Comparison of ENCODE assay signal across 8 cellular contexts in the genomic region with DNA sequence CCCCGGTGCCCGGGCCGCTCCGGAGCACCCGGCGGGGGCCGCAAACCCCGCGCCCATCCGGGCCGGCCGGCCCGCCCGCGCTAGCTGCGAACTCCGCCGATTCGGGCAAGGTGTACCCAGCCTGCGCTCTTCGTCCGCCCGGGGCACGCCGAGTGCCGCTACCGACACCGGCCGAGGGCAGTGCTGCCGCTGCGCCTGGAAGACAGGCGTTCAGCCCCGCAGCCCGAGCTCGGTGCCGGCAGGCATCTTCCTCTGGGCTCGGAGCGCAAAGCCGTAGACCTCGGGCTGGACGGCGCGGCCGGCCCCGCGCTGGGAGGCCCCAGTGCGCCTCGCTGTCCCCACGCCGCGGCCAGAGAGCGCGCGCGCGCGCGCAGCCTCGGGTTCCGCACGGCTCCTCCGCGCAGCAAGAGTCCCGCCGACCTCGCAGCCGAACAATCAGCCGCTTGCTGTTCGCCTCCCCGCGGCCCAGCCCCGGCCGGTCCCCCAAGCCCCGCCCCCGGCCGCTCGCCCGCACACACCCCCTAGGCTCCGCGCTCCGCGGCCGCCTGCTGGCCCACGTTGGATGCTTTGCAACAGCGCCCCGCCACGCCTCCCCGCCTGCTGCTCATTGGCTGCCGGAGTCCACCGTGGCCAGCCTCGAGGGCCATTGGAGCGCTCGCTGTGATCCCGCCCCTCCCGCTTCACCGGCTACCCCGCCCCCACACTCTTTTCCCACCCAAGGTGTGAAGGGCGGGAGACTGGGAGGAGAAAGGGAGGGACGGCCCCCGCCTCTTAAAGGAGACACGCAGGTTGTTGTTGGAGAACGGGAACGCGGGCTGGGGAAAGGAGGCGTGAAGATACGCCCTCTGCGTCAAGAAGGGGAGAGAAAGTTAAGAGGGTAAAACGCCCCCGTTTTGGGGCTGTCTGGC. TPM values are rescaled to one million over a fixed set of nuclear protein-coding genes. Genes with fewer than 3 reads are reported as not detected.
DNase-seq lines count a peak whose midpoint lies in the region; ATAC-seq and TF ChIP-seq lines count a peak whose summit lies in the region.

Gene LRIG1 (minus strand): TSS at position 448 of the 908 bp plus-strand sequence. CDS start 615 bp downstream, outside the sequence.

- DNase-seq in NCI-H69 (lab: John Stamatoyannopoulos, UW) (peak; percentile 98), dermis blood vessel endothelial cell (peak; percentile 99)
- peak; percentile 99 for DNase-seq in activated CD4-positive, alpha-beta T cell treated with anti-CD3 and anti-CD28 coated beads, Interleukin-2, amount 50 U/mL, for 48 hours
- peak; percentile 99 for DNase-seq in stimulated activated CD4-positive, alpha-beta T cell treated with anti-CD3 and anti-CD28 coated beads, Interleukin-4, amount 100 ng/mL, for 1 hour

- peak; percentile 42 for TF ChIP-seq CTCF in liver (IDR thresholded peaks at IDR 0.05; ENCODE audit: low read depth, low read length, missing input control)

- peak within 1 kb of the TSS; percentile 98 for H3K4me3 ChIP-seq in BLaER1
- H3K4me3 ChIP-seq in liver (ENCODE audit: low read depth in 1 of 3, low read length in 3 of 3), result peak within 1 kb of the TSS; percentile 84 to 93 (median 92)

- peak; percentile 94 for ATAC-seq in GM19328 (IDR thresholded peaks at IDR 0.05; ENCODE audit: unreplicated experiment)
- ATAC-seq in HG03469 (IDR thresholded peaks at IDR 0.05; ENCODE audit: unreplicated experiment), result peak; percentile 95

- H3K9me3 ChIP-seq in BLaER1 (no peaks in the 10 kb centered on the region), liver (ENCODE audit: control insufficient read depth in 4 of 4, low read length in 3 of 4) (no peaks in the 10 kb centered on the region)

- peak; percentile 38 to 41 for TF ChIP-seq RAD21 in liver (IDR thresholded peaks at IDR 0.05)

- H3K4me2 ChIP-seq in BLaER1, result peak within 1 kb of the TSS; percentile 84

- H3K4me1 ChIP-seq in BLaER1 (peaks cover 48% of the 10 kb centered on the region), liver (ENCODE audit: control insufficient read depth in 4 of 4, insufficient read depth in 4 of 4, low read length in 3 of 4) (peaks cover 2 to 49% (median 34%) of the 10 kb centered on the region in 4 donors)

- H4K20me1 ChIP-seq in BLaER1, result peaks cover 47% of the 10 kb centered on the region

- H3K27ac ChIP-seq in BLaER1 (peak within 1 kb of the TSS; percentile 93), liver (ENCODE audit: low read depth in 1 of 2, low read length in 2 of 2) (peak within 1 kb of the TSS; percentile 77 to 86)

- H3K27me3 ChIP-seq in BLaER1 (no peaks in the 10 kb centered on the region), liver (ENCODE audit: control insufficient read depth in 4 of 4, insufficient read depth in 4 of 4, low read length in 3 of 4) (no peaks in the 10 kb centered on the region)

- H3K36me3 ChIP-seq in BLaER1, result no peaks in the 10 kb centered on the region
- no peaks in the 10 kb centered on the region for H3K36me3 ChIP-seq in liver (ENCODE audit: control insufficient read depth in 4 of 4, insufficient read depth in 3 of 4, low read depth in 1 of 4, low read length in 3 of 4)

- H3K9ac ChIP-seq in BLaER1 (peak within 1 kb of the TSS; percentile 95), liver (ENCODE audit: low read depth in 1 of 2, low read length in 2 of 2) (peak within 1 kb of the TSS in 1 of 2 donors; percentile 71)

- whole genome bisulfite sequencing in liver, result under 1% methylated on average over 109 of the region's 109 CpGs

TF ChIP-seq in liver, 16 proteins besides CTCF, POLR2A, EP300 and RAD21:
- TF ChIP-seq EGR1 (IDR thresholded peaks at IDR 0.05; ENCODE audit: low read depth in 2 of 2) (peak; percentile 25 to 87), FOXA2 (IDR thresholded peaks at IDR 0.05) (no peak), JUND (IDR thresholded peaks at IDR 0.05) (peak in 1 of 2 donors; percentile 28), FOXA1 (IDR thresholded peaks at IDR 0.05) (no peak), TAF1 (conservative IDR thresholded peaks at IDR 0.05) (no peak), SP1 (IDR thresholded peaks at IDR 0.05) (peak; percentile 68), YY1 (IDR thresholded peaks at IDR 0.05) (no peak), HNF4G (IDR thresholded peaks at IDR 0.05) (no peak), RXRA (IDR thresholded peaks at IDR 0.05) (no peak), NR2F2 (IDR thresholded peaks at IDR 0.05) (no peak), GABPA (IDR thresholded peaks at IDR 0.05 in 1 of 2, conservative IDR thresholded peaks at IDR 0.05 in 1 of 2) (peak in 1 of 2 donors; percentile 51), HNF4A (conservative IDR thresholded peaks at IDR 0.05) (peak; percentile 29 to 53)
- TF ChIP-seq, protein P1, sequence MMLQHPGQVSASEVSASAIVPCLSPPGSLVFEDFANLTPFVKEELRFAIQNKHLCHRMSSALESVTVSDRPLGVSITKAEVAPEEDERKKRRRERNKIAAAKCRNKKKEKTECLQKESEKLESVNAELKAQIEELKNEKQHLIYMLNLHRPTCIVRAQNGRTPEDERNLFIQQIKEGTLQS (IDR thresholded peaks at IDR 0.05), result no peak
- TF ChIP-seq, protein P2, sequence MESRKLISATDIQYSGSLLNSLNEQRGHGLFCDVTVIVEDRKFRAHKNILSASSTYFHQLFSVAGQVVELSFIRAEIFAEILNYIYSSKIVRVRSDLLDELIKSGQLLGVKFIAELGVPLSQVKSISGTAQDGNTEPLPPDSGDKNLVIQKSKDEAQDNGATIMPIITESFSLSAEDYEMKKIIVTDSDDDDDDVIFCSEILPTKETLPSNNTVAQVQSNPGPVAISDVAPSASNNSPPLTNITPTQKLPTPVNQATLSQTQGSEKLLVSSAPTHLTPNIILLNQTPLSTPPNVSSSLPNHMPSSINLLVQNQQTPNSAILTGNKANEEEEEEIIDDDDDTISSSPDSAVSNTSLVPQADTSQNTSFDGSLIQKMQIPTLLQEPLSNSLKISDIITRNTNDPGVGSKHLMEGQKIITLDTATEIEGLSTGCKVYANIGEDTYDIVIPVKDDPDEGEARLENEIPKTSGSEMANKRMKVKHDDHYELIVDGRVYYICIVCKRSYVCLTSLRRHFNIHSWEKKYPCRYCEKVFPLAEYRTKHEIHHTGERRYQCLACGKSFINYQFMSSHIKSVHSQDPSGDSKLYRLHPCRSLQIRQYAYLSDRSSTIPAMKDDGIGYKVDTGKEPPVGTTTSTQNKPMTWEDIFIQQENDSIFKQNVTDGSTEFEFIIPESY (IDR thresholded peaks at IDR 0.05), result no peak
- TF ChIP-seq, protein P3, sequence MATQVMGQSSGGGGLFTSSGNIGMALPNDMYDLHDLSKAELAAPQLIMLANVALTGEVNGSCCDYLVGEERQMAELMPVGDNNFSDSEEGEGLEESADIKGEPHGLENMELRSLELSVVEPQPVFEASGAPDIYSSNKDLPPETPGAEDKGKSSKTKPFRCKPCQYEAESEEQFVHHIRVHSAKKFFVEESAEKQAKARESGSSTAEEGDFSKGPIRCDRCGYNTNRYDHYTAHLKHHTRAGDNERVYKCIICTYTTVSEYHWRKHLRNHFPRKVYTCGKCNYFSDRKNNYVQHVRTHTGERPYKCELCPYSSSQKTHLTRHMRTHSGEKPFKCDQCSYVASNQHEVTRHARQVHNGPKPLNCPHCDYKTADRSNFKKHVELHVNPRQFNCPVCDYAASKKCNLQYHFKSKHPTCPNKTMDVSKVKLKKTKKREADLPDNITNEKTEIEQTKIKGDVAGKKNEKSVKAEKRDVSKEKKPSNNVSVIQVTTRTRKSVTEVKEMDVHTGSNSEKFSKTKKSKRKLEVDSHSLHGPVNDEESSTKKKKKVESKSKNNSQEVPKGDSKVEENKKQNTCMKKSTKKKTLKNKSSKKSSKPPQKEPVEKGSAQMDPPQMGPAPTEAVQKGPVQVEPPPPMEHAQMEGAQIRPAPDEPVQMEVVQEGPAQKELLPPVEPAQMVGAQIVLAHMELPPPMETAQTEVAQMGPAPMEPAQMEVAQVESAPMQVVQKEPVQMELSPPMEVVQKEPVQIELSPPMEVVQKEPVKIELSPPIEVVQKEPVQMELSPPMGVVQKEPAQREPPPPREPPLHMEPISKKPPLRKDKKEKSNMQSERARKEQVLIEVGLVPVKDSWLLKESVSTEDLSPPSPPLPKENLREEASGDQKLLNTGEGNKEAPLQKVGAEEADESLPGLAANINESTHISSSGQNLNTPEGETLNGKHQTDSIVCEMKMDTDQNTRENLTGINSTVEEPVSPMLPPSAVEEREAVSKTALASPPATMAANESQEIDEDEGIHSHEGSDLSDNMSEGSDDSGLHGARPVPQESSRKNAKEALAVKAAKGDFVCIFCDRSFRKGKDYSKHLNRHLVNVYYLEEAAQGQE (IDR thresholded peaks at IDR 0.05), result peak; percentile 36
- TF ChIP-seq, protein P4, sequence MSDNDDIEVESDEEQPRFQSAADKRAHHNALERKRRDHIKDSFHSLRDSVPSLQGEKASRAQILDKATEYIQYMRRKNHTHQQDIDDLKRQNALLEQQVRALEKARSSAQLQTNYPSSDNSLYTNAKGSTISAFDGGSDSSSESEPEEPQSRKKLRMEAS (IDR thresholded peaks at IDR 0.05), result peak; percentile 88
TF ChIP-seq in liver: peak in this region for 7.

RNA-seq across cellular contexts. Expression of gene LRIG1, which starts in this region (rescaled TPM):
- total RNA-seq in dermis blood vessel endothelial cell (33.7 and 71.0 TPM in 2 replicates), liver (10 to 100 TPM; 13.7 to 48.9 TPM)
- polyA plus RNA-seq in liver, result 10 to 100 TPM in 1 of 2 donors, 1 to 10 TPM in 1; 9.4 to 12.0 TPM

Comparison
In these comparisons a context has a peak if more than half of its experiments do, and no peak if none do; other contexts are left out.
1. Peak in every context shown above with its lines: DNase-seq, ATAC-seq, H3K4me3 ChIP-seq and H3K27ac ChIP-seq.